Comparison of ENCODE assay signal across 28 cellular contexts in the genomic region with DNA sequence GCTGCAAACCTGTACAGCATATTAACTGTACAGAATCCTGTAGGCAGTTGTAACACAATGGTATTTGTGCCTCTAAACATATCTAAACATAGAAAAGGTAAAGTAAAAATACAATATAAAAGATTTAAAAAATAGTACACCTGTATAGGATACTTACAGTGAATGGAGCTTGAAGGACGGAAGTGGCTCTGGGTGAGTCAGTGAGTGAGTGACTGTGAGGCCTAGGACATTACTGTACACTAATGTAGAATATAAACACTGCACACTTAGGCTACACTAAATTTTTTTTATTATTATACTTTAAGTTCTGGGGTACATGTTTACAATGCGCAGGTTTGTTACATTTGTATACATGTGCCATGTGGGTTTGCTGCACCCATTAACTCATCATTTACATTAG.
"Had no signal": no experiment of that assay in that cellular context is flagged by ENCODE, and none has a peak within 500 bp of the region (broad histone marks: within the 10 kb centered on the region; RNA-seq: fewer than 3 reads in every experiment).

No MANE protein-coding gene starts in this region.

- H3K27me3 ChIP-seq: ascending aorta, body of pancreas, Peyer's patch had no signal

- H3K27ac ChIP-seq: ascending aorta, Peyer's patch had no signal

- ATAC-seq: activated CD8-positive, alpha-beta memory T cell treated with anti-CD3 and anti-CD28 coated beads, Interleukin-2, amount 10 ng/mL, durations not matched to agents 7 days and 5 days; activated naive CD4-positive, alpha-beta T cell treated with anti-CD3 and anti-CD28 coated beads, Interleukin-2, amount 50 U/mL, for 72 hours; activated naive CD8-positive, alpha-beta T cell treated with anti-CD3 and anti-CD28 coated beads, Interleukin-2, amount 50 U/mL, for 24 hours; activated T-cell treated with anti-CD3 and anti-CD28 coated beads, Interleukin-2, amount 50 U/mL, for 4 hours; body of pancreas; WTC11 had no signal

- H3K9me3 ChIP-seq: ascending aorta, body of pancreas, Peyer's patch had no signal

- H3K36me3 ChIP-seq: ascending aorta, Peyer's patch had no signal

- DNase-seq: activated CD4-positive, alpha-beta T cell treated with anti-CD3 and anti-CD28 coated beads for 48 hours; activated CD4-positive, alpha-beta T cell treated with anti-CD3 and anti-CD28 coated beads, Interleukin-2, amount 50 U/mL, for 4 hours; activated CD4-positive, CD25-positive, alpha-beta regulatory T cell treated with anti-CD3 and anti-CD28 coated beads, Interleukin-2, amount 50 U/mL, for 72 hours; activated CD8-positive, alpha-beta memory T cell treated with anti-CD3 and anti-CD28 coated beads, Interleukin-2, amount 10 ng/mL, durations not matched to agents 7 days and 5 days; activated effector memory CD4-positive, alpha-beta T cell treated with anti-CD3 and anti-CD28 coated beads, Interleukin-2, amount 50 U/mL, for 16 hours; activated naive CD4-positive, alpha-beta T cell treated with Interleukin-2 at 50 U/mL for 16 hours; activated naive CD8-positive, alpha-beta T cell treated with anti-CD3 and anti-CD28 coated beads, Interleukin-2, amount 50 U/mL, for 24 hours; activated T-cell treated with anti-CD3 and anti-CD28 coated beads, Interleukin-2, amount 50 U/mL, for 4 hours; amniotic stem cell; body of pancreas; cerebellar nuclear complex; Kasumi-1; KBM-7; NCI-H1092 treated with DMSO at 0.1 percent for 48 hours; NCI-H1417 treated with DMSO at 0.1 percent for 48 hours; NCI-H1694; NCI-H2029; NCI-H2107; NCI-H2171 treated with DMSO at 0.1 percent for 48 hours; NCI-H345; NCI-H510A; NCI-H526 treated with DMSO at 0.1 percent for 48 hours; NCI-H82; Peyer's patch; SHP77 treated with DMSO at 0.1 percent for 48 hours had no signal

- H3K4me3 ChIP-seq: ascending aorta, body of pancreas, Peyer's patch had no signal

- H3K4me1 ChIP-seq: Peyer's patch had no signal
